10 cellular contexts compared by ENCODE assay signal in genomic region chr7:20865684-20866083, GRCh38.
"Had no signal": no experiment of that assay in that cellular context is flagged by ENCODE, and none has a peak within 500 bp of the region (broad histone marks: within the 10 kb centered on the region; RNA-seq: fewer than 3 reads in every experiment).

No MANE protein-coding gene starts in this region.

- H3K27ac ChIP-seq: GM23248, HL-60 had no signal

- H3K4me1 Mint-ChIP-seq: IgD-negative memory B cell had no signal

- H3K9me3 Mint-ChIP-seq: IgD-negative memory B cell had no signal

- H3K9me3 ChIP-seq: HAP-1 had no signal

- H3K4me3 ChIP-seq: GM23248, HAP-1 had no signal

- H3K36me3 ChIP-seq: HAP-1 had no signal

- DNase-seq: GM23248, HFFc6, KBM-7 had no signal

- H3K4me1 ChIP-seq: HAP-1 had no signal

- H3K4me3 Mint-ChIP-seq: HFFc6, IgD-negative memory B cell had no signal

- ATAC-seq: HCT116, HepG2 had no signal

- H3K27ac Mint-ChIP-seq: HFFc6, IgD-negative memory B cell had no signal

- H3K36me3 Mint-ChIP-seq: IgD-negative memory B cell had no signal

- FAIRE-seq: H1, H54, HepG2 had no signal
